In genomic region chr16:4307215-4308037, GRCh38 we compare ENCODE assay signal across 8 cellular contexts. TPM values are rescaled to one million over a fixed set of nuclear protein-coding genes. Genes with fewer than 3 reads are reported as not detected.
DNase-seq lines count a peak whose midpoint lies in the region; ATAC-seq and TF ChIP-seq lines count a peak whose summit lies in the region.

No MANE protein-coding gene starts in this region.

- H3K4me3 ChIP-seq in kidney epithelial cell (ENCODE audit: low read depth, low read length), result peak overlapping the region; percentile 50

- H3K27me3 ChIP-seq in kidney epithelial cell (ENCODE audit: control insufficient read depth, insufficient read depth, low read length), result no peaks in the 10 kb centered on the region

- no peak for TF ChIP-seq CTCF in kidney epithelial cell (IDR thresholded peaks at IDR 0.05; ENCODE audit: insufficient read depth, low read length, poor library complexity, severe bottlenecking)

- no peaks in the 10 kb centered on the region for H3K36me3 ChIP-seq in kidney epithelial cell (ENCODE audit: control insufficient read depth, insufficient read depth, low read length)

- peak; percentile 82 for ATAC-seq in HG03025 (IDR thresholded peaks at IDR 0.05; ENCODE audit: low FRiP score, unreplicated experiment)

- DNase-seq in NCI-H187 (lab: John Stamatoyannopoulos, UW) (peak; percentile 48 to 64), NCI-H187 treated with DMSO at 0.1 percent for 48 hours (lab: John Stamatoyannopoulos, UW) (no peak), NCI-H2196 treated with DMSO at 0.1 percent for 48 hours (lab: John Stamatoyannopoulos, UW; ENCODE audit: unreplicated experiment) (peak; percentile 94), cerebellar cortex (ENCODE audit: low spot score) (peak; percentile 47), kidney epithelial cell (ENCODE audit: low read depth) (no peak)
- DNase-seq in activated CD4-positive, CD25-positive, alpha-beta regulatory T cell (lab: John Stamatoyannopoulos, UW), result peak; percentile 87 to 97 (median 94)
- peak; percentile 96 for DNase-seq in stimulated activated CD4-positive, alpha-beta T cell treated with anti-CD3 and anti-CD28 coated beads, Interleukin-15, amount 100 ng/mL, for 24 hours

RNA-seq across cellular contexts. Expression of gene GLIS2, which starts 8.4 kb away (rescaled TPM):
- 11.5 and 14.7 TPM in 2 replicates for total RNA-seq in kidney epithelial cell

RNA-seq across cellular contexts. Expression of gene TFAP4, which starts 34.6 kb away (rescaled TPM):
- total RNA-seq in kidney epithelial cell, result 7.1 and 10.4 TPM in 2 replicates

RNA-seq across cellular contexts. Expression of gene PAM16, which starts 43.7 kb away (rescaled TPM):
- total RNA-seq in kidney epithelial cell, result 58.1 and 62.8 TPM in 2 replicates

Comparison
In these comparisons a context has a peak if more than half of its experiments do, and no peak if none do; other contexts are left out.
1. DNase-seq: peak in NCI-H187 (2 of 2), NCI-H2196 treated with DMSO at 0.1 percent for 48 hours (single experiment), activated CD4-positive, CD25-positive, alpha-beta regulatory T cell (4 of 4), cerebellar cortex (single experiment) and stimulated activated CD4-positive, alpha-beta T cell treated with anti-CD3 and anti-CD28 coated beads, Interleukin-15, amount 100 ng/mL, for 24 hours (single experiment); none in NCI-H187 treated with DMSO at 0.1 percent for 48 hours (single experiment) and kidney epithelial cell (single experiment).